12 cellular contexts compared by ENCODE assay signal in the genomic region with DNA sequence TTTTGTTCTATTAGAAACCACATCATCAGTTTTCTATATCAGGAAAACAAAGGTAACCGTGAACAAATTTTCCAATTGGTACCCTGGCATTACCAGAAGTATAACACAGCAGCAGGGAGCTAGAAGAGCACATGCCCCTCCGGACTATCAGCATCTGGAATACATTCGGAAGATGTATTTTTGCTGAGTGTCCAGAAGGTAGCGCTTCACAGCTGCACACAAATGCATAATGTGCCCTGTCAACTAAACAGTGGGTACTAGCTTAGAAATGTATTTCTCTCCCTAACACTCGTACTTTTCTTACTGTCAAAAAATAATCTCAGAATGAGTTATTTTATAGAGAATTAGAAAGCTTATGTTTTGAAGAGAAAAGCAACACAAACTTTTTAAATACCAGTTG.
DNase-seq lines count a peak whose midpoint lies in the region; ATAC-seq, FAIRE-seq and TF ChIP-seq lines count a peak whose summit lies in the region.
"Had no signal": no experiment of that assay in that cellular context is flagged by ENCODE, and none has a peak within 500 bp of the region (broad histone marks: within the 10 kb centered on the region; RNA-seq: fewer than 3 reads in every experiment).

No MANE protein-coding gene starts in this region.

- H3K4me1 Mint-ChIP-seq in neural progenitor cell: peaks cover 20% of the 10 kb centered on the region

- H3K4me3 Mint-ChIP-seq in neural progenitor cell: no peak overlapping the region

- H3K36me3 ChIP-seq in WERI-Rb-1 (no peaks in the 10 kb centered on the region; the same call in none of the 2 replicates), neural progenitor cell (peaks cover 8% of the 10 kb centered on the region)

- H3K4me3 ChIP-seq in WERI-Rb-1 (ENCODE audit: low read depth, low read length) (no peak overlapping the region), neural progenitor cell (no peak overlapping the region)
- H3K4me3 ChIP-seq: BLaER1 had no signal

- ATAC-seq in GM21515 (IDR thresholded peaks at IDR 0.05; ENCODE audit: unreplicated experiment): no peak

- no peak overlapping the region for H3K27ac Mint-ChIP-seq in neural progenitor cell

- FAIRE-seq in GM12891 (lab: Jason Lieb, UNC): no peak
- FAIRE-seq: colon had no signal

- H3K36me3 Mint-ChIP-seq in neural progenitor cell: peaks cover 13% of the 10 kb centered on the region

- H3F3A ChIP-seq in neural progenitor cell (ENCODE audit: low read depth): peaks cover 10% of the 10 kb centered on the region

- H3K9me3 ChIP-seq in WERI-Rb-1 (ENCODE audit: severe bottlenecking): peaks cover 8% of the 10 kb centered on the region
- H3K9me3 ChIP-seq in neural progenitor cell (ENCODE audit: low read depth): no peaks in the 10 kb centered on the region
- H3K9me3 ChIP-seq: BLaER1 had no signal

- TF ChIP-seq CTCF in WERI-Rb-1 (IDR thresholded peaks at IDR 0.05; ENCODE audit: low read depth, low read length): peak; percentile 44; the same call in 1 of the 2 replicates
- peak; percentile 41 for TF ChIP-seq CTCF in neural progenitor cell (IDR thresholded peaks at IDR 0.05)

- H3K27me3 Mint-ChIP-seq in neural progenitor cell (ENCODE audit: insufficient read depth, low read depth): peaks cover 5% of the 10 kb centered on the region

- H3K9me3 Mint-ChIP-seq in neural progenitor cell: peaks cover 8% of the 10 kb centered on the region

- H3K9ac ChIP-seq in neural progenitor cell: no peak overlapping the region
- H3K9ac ChIP-seq: BLaER1 had no signal

- H3K27me3 ChIP-seq in WERI-Rb-1 (ENCODE audit: insufficient read depth, low read depth, severe bottlenecking): no peaks in the 10 kb centered on the region
- H3K27me3 ChIP-seq in neural progenitor cell: no peaks in the 10 kb centered on the region
- H3K27me3 ChIP-seq: BLaER1 had no signal

- no peaks in the 10 kb centered on the region for H3K79me2 ChIP-seq in neural progenitor cell (ENCODE audit: low read depth)

- peaks cover 27% of the 10 kb centered on the region for H4K20me1 ChIP-seq in neural progenitor cell (ENCODE audit: low read depth)
- H4K20me1 ChIP-seq: BLaER1 had no signal

- TF ChIP-seq POLR2A in GM12891 (IDR thresholded peaks at IDR 0.05; ENCODE audit: low read depth, low read length): no peak

- no peak overlapping the region for H2AFZ ChIP-seq in neural progenitor cell (replicated peaks)

- H3K27ac ChIP-seq in WERI-Rb-1: no peak overlapping the region
- no peak overlapping the region for H3K27ac ChIP-seq in neural progenitor cell
- H3K27ac ChIP-seq: BLaER1 had no signal

- peaks cover 26% of the 10 kb centered on the region for H3K4me1 ChIP-seq in neural progenitor cell
- H3K4me1 ChIP-seq: BLaER1 had no signal

- DNase-seq in NCI-H1694 treated with DMSO at 0.1 percent for 48 hours (lab: John Stamatoyannopoulos, UW): peak; percentile 4
- DNase-seq in NCI-H1694 (lab: John Stamatoyannopoulos, UW): no peak
- peak; percentile 27 for DNase-seq in LHCN-M2 (ENCODE audit: low read depth)
- DNase-seq in WERI-Rb-1: no peak
- DNase-seq in neural progenitor cell (ENCODE audit: low spot score): no peak
- no peak for DNase-seq in GM12891 (ENCODE audit: insufficient read length, low spot score)
- DNase-seq in activated CD4-positive, alpha-beta T cell treated with anti-CD3 and anti-CD28 coated beads for 48 hours: no peak
- DNase-seq: SHP77 treated with DMSO at 0.1 percent for 48 hours; stimulated activated CD4-positive, alpha-beta T cell treated with anti-CD3 and anti-CD28 coated beads, Interleukin-4, amount 100 ng/mL, for 4 hours had no signal

- no peak overlapping the region for H3K4me2 ChIP-seq in neural progenitor cell
- H3K4me2 ChIP-seq: BLaER1 had no signal

TF ChIP-seq in GM12891, 5 proteins besides CTCF, POLR2A, EP300 and RAD21:
- TF ChIP-seq PAX5 (IDR thresholded peaks at IDR 0.05; ENCODE audit: insufficient read depth, low read length, severe bottlenecking): no peak
- TF ChIP-seq POU2F2 (IDR thresholded peaks at IDR 0.05; ENCODE audit: low read depth, low read length): no peak

Comparison
In these comparisons a context has a peak if more than half of its experiments do, and no peak if none do; other contexts are left out.
1. DNase-seq: peak in NCI-H1694 treated with DMSO at 0.1 percent for 48 hours (single experiment) and LHCN-M2 (single experiment); none in NCI-H1694 (single experiment), WERI-Rb-1 (single experiment), neural progenitor cell (single experiment), GM12891 (single experiment) and activated CD4-positive, alpha-beta T cell treated with anti-CD3 and anti-CD28 coated beads for 48 hours (single experiment).